ENCODE assay signal across 2 cellular contexts in the genomic region with DNA sequence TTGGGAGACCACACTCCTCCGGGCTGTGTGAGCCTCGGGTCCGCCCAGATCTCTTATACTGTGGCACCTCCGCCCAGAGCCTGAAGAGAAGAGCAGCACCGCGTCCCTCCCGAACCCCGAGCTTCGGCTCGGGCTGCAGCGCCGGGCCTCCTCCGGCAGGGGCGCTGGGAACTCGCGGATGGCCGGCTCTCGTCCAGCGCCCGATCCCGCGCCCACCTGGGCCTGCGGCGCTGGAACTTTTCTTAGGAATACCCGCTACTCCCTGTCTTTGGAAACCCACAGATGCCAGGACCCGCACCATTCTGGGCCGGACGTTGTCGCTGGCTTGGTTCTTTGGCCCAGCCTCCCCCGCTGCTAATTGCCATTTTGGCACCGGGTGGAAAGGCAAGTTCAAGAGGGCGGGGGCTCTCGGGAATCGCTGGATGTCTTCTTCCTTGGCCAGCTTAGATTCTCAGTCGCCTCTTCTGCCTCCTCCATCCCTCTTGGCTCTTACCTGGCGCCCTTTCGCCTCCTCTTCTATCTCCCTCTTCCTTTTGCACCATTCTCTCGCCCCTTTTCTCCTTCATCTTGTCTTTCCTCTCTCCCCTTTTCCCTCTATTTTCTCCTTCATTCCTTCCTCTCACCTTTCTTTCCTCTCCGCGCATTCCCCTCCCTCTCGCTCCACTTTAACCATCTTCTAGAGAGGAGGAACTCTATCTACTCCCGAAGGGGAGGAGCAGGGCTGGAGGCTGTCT.
TF ChIP-seq lines count a peak whose summit lies in the region.

No MANE protein-coding gene starts in this region.

TF ChIP-seq in GM23338, 12 proteins besides CTCF, POLR2A, EP300 and RAD21 (continued from another document and continues in another):
- TF ChIP-seq, protein P1, sequence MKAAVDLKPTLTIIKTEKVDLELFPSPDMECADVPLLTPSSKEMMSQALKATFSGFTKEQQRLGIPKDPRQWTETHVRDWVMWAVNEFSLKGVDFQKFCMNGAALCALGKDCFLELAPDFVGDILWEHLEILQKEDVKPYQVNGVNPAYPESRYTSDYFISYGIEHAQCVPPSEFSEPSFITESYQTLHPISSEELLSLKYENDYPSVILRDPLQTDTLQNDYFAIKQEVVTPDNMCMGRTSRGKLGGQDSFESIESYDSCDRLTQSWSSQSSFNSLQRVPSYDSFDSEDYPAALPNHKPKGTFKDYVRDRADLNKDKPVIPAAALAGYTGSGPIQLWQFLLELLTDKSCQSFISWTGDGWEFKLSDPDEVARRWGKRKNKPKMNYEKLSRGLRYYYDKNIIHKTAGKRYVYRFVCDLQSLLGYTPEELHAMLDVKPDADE (IDR thresholded peaks at IDR 0.05) = no peak
- TF ChIP-seq STAT1 (IDR thresholded peaks at IDR 0.05; ENCODE audit: unreplicated experiment) (no peak), ZNF331 (CRISPR knock-in tag; IDR thresholded peaks at IDR 0.05; ENCODE audit: low read depth) (no peak), JUNB (IDR thresholded peaks at IDR 0.05; ENCODE audit: unreplicated experiment) (no peak), EZH2phosphoT487 (IDR thresholded peaks at IDR 0.05; ENCODE audit: unreplicated experiment) (no peak), EZH2 (IDR thresholded peaks at IDR 0.05; ENCODE audit: low read depth, unreplicated experiment) (no peak), POLR2AphosphoS5 (IDR thresholded peaks at IDR 0.05; ENCODE audit: low read depth) (no peak), ZNF114 (CRISPR knock-in tag; IDR thresholded peaks at IDR 0.05) (no peak)
- TF ChIP-seq, protein P2, sequence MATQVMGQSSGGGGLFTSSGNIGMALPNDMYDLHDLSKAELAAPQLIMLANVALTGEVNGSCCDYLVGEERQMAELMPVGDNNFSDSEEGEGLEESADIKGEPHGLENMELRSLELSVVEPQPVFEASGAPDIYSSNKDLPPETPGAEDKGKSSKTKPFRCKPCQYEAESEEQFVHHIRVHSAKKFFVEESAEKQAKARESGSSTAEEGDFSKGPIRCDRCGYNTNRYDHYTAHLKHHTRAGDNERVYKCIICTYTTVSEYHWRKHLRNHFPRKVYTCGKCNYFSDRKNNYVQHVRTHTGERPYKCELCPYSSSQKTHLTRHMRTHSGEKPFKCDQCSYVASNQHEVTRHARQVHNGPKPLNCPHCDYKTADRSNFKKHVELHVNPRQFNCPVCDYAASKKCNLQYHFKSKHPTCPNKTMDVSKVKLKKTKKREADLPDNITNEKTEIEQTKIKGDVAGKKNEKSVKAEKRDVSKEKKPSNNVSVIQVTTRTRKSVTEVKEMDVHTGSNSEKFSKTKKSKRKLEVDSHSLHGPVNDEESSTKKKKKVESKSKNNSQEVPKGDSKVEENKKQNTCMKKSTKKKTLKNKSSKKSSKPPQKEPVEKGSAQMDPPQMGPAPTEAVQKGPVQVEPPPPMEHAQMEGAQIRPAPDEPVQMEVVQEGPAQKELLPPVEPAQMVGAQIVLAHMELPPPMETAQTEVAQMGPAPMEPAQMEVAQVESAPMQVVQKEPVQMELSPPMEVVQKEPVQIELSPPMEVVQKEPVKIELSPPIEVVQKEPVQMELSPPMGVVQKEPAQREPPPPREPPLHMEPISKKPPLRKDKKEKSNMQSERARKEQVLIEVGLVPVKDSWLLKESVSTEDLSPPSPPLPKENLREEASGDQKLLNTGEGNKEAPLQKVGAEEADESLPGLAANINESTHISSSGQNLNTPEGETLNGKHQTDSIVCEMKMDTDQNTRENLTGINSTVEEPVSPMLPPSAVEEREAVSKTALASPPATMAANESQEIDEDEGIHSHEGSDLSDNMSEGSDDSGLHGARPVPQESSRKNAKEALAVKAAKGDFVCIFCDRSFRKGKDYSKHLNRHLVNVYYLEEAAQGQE (IDR thresholded peaks at IDR 0.05; ENCODE audit: unreplicated experiment) = no peak

TF ChIP-seq in K562, 482 proteins besides CTCF, POLR2A, EP300 and RAD21 (continued from another document):
- TF ChIP-seq, protein P3, sequence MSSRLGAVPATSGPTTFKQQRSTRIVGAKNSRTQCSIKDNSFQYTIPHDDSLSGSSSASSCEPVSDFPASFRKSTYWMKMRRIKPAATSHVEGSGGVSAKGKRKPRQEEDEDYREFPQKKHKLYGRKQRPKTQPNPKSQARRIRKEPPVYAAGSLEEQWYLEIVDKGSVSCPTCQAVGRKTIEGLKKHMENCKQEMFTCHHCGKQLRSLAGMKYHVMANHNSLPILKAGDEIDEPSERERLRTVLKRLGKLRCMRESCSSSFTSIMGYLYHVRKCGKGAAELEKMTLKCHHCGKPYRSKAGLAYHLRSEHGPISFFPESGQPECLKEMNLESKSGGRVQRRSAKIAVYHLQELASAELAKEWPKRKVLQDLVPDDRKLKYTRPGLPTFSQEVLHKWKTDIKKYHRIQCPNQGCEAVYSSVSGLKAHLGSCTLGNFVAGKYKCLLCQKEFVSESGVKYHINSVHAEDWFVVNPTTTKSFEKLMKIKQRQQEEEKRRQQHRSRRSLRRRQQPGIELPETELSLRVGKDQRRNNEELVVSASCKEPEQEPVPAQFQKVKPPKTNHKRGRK (tag; IDR thresholded peaks at IDR 0.05) = peak; percentile 44; the same call in 1 of the 2 replicates
- TF ChIP-seq ZNF174 (CRISPR knock-in tag; IDR thresholded peaks at IDR 0.05) (no peak), ILK (tag; IDR thresholded peaks at IDR 0.05; ENCODE audit: borderline replicate concordance, low read depth) (no peak)
- TF ChIP-seq, protein P4, sequence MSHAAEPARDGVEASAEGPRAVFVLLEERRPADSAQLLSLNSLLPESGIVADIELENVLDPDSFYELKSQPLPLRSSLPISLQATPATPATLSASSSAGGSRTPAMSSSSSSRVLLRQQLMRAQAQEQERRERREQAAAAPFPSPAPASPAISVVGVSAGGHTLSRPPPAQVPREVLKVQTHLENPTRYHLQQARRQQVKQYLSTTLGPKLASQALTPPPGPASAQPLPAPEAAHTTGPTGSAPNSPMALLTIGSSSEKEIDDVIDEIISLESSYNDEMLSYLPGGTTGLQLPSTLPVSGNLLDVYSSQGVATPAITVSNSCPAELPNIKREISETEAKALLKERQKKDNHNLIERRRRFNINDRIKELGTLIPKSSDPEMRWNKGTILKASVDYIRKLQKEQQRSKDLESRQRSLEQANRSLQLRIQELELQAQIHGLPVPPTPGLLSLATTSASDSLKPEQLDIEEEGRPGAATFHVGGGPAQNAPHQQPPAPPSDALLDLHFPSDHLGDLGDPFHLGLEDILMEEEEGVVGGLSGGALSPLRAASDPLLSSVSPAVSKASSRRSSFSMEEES (CRISPR knock-in tag; IDR thresholded peaks at IDR 0.05) = no peak
TF ChIP-seq in K562: peak in this region for 1.
